Comparison of ENCODE assay signal across 17 cellular contexts in the genomic region with DNA sequence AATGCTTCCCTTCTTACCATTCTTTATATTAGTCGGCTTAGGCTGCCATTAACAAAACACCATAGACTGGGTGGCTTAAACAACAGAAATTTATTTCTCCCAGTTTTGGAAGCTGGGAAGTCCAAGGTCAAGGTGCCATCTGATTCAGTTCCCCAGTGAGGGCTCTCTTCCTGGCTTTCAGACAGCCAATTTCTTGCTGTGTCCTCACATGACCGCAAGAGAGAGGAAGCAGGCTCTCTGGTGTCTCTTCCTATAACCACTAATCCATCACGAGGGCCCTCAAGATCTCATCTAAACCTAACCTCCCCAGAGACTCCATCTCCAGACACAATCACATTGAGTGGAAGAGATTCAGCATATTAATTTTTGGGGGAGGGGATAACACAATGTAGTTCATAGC.
A peak's percentile ranks its signal among the peaks of the same experiment; 100 is the strongest.
DNase-seq lines count a peak whose midpoint lies in the region; ATAC-seq and TF ChIP-seq lines count a peak whose summit lies in the region.
"Had no signal": no experiment of that assay in that cellular context is flagged by ENCODE, and none has a peak within 500 bp of the region (broad histone marks: within the 10 kb centered on the region; RNA-seq: fewer than 3 reads in every experiment).

No MANE protein-coding gene starts in this region.

- intact Hi-C loops in lower lobe of right lung (cut with DNase I) = no loop called here

- H3K4me3 ChIP-seq in OCI-LY3 (ENCODE audit: low read length) = no peak overlapping the region
- H3K4me3 ChIP-seq in lower lobe of right lung = no peak overlapping the region
- no peak overlapping the region for H3K4me3 ChIP-seq in effector memory CD4-positive, alpha-beta T cell (ENCODE audit: insufficient read depth, low read depth, low read length, poor library complexity, severe bottlenecking)
- no peak overlapping the region for H3K4me3 ChIP-seq in GM23248
- H3K4me3 ChIP-seq: SJCRH30, stomach, uterus had no signal

- ATAC-seq in lower lobe of right lung = peak; percentile 29 to 56

- peaks cover 20% of the 10 kb centered on the region for H3F3A ChIP-seq in GM23248 (ENCODE audit: insufficient read depth)

- H3K36me3 ChIP-seq in OCI-LY3 (replicated peaks; ENCODE audit: low read depth, low read length) (no peaks in the 10 kb centered on the region), lower lobe of right lung (no peaks in the 10 kb centered on the region), GM23248 (ENCODE audit: low read depth) (no peaks in the 10 kb centered on the region)
- H3K36me3 ChIP-seq in effector memory CD4-positive, alpha-beta T cell (ENCODE audit: control insufficient read depth, insufficient read depth, low read length) = no peaks in the 10 kb centered on the region
- H3K36me3 ChIP-seq: SJCRH30, stomach, uterus had no signal

- WGBS in GM23248 (ENCODE audit: low coverage in 1 of 2, low lambda C conversion rate in 2 of 2, missing lambda C conversion rate in 2 of 2), 2 experiments = 90 to 98% methylated on average over 3 of the region's 3 CpGs

- H3K9ac ChIP-seq in OCI-LY3 (ENCODE audit: low read length) (no peak overlapping the region), GM23248 (no peak overlapping the region)

- no peaks in the 10 kb centered on the region for H3K9me2 ChIP-seq in GM23248 (ENCODE audit: insufficient read depth)

- DNase-seq in Ammon's horn (ENCODE audit: low spot score) = peak; percentile 52
- peak; percentile 78 for DNase-seq in KBM-7
- no peak for DNase-seq in lower lobe of right lung
- no peak for DNase-seq in effector memory CD4-positive, alpha-beta T cell
- no peak for DNase-seq in activated CD8-positive, alpha-beta memory T cell treated with anti-CD3 and anti-CD28 coated beads, Interleukin-2, amount 50 U/mL, for 4 hours
- no peak for DNase-seq in GM23248
- DNase-seq in stimulated activated CD4-positive, alpha-beta T cell treated with anti-CD3 and anti-CD28 coated beads, Interleukin-15, amount 100 ng/mL, for 24 hours = no peak
- DNase-seq: activated CD4-positive, alpha-beta memory T cell treated with anti-CD3 and anti-CD28 coated beads, Interleukin-2, amount 10 ng/mL, durations not matched to agents 7 days and 5 days; central memory CD4-positive, alpha-beta T cell; DMS53; effector CD8-positive, alpha-beta T cell; NCI-H2081 treated with DMSO at 0.1 percent for 48 hours; NCI-H774; SJCRH30; stomach; uterus had no signal

- no peak overlapping the region for H3K4me2 ChIP-seq in OCI-LY3 (ENCODE audit: low read length)
- H3K4me2 ChIP-seq in GM23248 (ENCODE audit: unreplicated experiment) = no peak overlapping the region

- no peaks in the 10 kb centered on the region for H3K9me3 ChIP-seq in OCI-LY3 (ENCODE audit: insufficient read depth, low read length)
- no peaks in the 10 kb centered on the region for H3K9me3 ChIP-seq in lower lobe of right lung
- H3K9me3 ChIP-seq in effector memory CD4-positive, alpha-beta T cell (ENCODE audit: control insufficient read depth, low read length) = no peaks in the 10 kb centered on the region
- no peaks in the 10 kb centered on the region for H3K9me3 ChIP-seq in GM23248 (ENCODE audit: low read depth)
- H3K9me3 ChIP-seq: SJCRH30, stomach, uterus had no signal

- in situ Hi-C loops in KBM-7 (cut with MboI; ENCODE audit: low pct_unique_long_range_greater_than_20kb, low sequenced_read_pairs) (no loop called here), GM23248 (cut with MboI) (no loop called here)

- H3K27ac ChIP-seq in OCI-LY3 (ENCODE audit: low read length) = no peak overlapping the region
- no peak overlapping the region for H3K27ac ChIP-seq in lower lobe of right lung
- no peak overlapping the region for H3K27ac ChIP-seq in effector memory CD4-positive, alpha-beta T cell (ENCODE audit: insufficient read depth, low read length, poor library complexity, severe bottlenecking)
- no peak overlapping the region for H3K27ac ChIP-seq in GM23248
- H3K27ac ChIP-seq: SJCRH30, stomach, uterus had no signal

- H2AFZ ChIP-seq in OCI-LY3 (ENCODE audit: low read depth, low read length) = 0 out of 2 replicates have a peak overlapping the region, but pooled peaks have one; percentile 54
- no peak overlapping the region for H2AFZ ChIP-seq in GM23248

- H4K20me1 ChIP-seq in OCI-LY3 (ENCODE audit: insufficient read depth, low read length) (no peaks in the 10 kb centered on the region), GM23248 (ENCODE audit: insufficient read depth) (no peaks in the 10 kb centered on the region)

- no peak for TF ChIP-seq CTCF in OCI-LY3 (IDR thresholded peaks at IDR 0.05; ENCODE audit: low read depth, low read length)
- TF ChIP-seq CTCF in lower lobe of right lung (IDR thresholded peaks at IDR 0.05) = no peak

- H3K79me2 ChIP-seq in OCI-LY3 (ENCODE audit: low read length) (no peaks in the 10 kb centered on the region), GM23248 (ENCODE audit: insufficient read depth) (no peaks in the 10 kb centered on the region)

- H3K27me3 ChIP-seq in OCI-LY3 (ENCODE audit: low read depth, low read length) (no peaks in the 10 kb centered on the region), lower lobe of right lung (ENCODE audit: low read depth) (no peaks in the 10 kb centered on the region), GM23248 (replicated peaks; ENCODE audit: insufficient read depth) (no peaks in the 10 kb centered on the region)
- H3K27me3 ChIP-seq in effector memory CD4-positive, alpha-beta T cell (replicated peaks; ENCODE audit: control insufficient read depth, insufficient read depth, low read length, poor library complexity, severe bottlenecking) = no peaks in the 10 kb centered on the region
- H3K27me3 ChIP-seq: SJCRH30, stomach, uterus had no signal

- H3K4me1 ChIP-seq in OCI-LY3 (ENCODE audit: low read length) (peaks cover 7% of the 10 kb centered on the region), lower lobe of right lung (peaks cover 22% of the 10 kb centered on the region), GM23248 (ENCODE audit: insufficient read depth) (peaks cover 19% of the 10 kb centered on the region)
- no peaks in the 10 kb centered on the region for H3K4me1 ChIP-seq in effector memory CD4-positive, alpha-beta T cell (ENCODE audit: control insufficient read depth, insufficient read depth, low read length, poor library complexity, severe bottlenecking)
- H3K4me1 ChIP-seq: SJCRH30, uterus had no signal

Comparison
In these comparisons a context has a peak if more than half of its experiments do, and no peak if none do; other contexts are left out.
1. DNase-seq: peak in Ammon's horn (single experiment) and KBM-7 (single experiment); none in lower lobe of right lung (single experiment), effector memory CD4-positive, alpha-beta T cell (0 of 3), activated CD8-positive, alpha-beta memory T cell treated with anti-CD3 and anti-CD28 coated beads, Interleukin-2, amount 50 U/mL, for 4 hours (single experiment), GM23248 (single experiment) and stimulated activated CD4-positive, alpha-beta T cell treated with anti-CD3 and anti-CD28 coated beads, Interleukin-15, amount 100 ng/mL, for 24 hours (single experiment).